ENCODE assay signal across 8 cellular contexts in the genomic region with DNA sequence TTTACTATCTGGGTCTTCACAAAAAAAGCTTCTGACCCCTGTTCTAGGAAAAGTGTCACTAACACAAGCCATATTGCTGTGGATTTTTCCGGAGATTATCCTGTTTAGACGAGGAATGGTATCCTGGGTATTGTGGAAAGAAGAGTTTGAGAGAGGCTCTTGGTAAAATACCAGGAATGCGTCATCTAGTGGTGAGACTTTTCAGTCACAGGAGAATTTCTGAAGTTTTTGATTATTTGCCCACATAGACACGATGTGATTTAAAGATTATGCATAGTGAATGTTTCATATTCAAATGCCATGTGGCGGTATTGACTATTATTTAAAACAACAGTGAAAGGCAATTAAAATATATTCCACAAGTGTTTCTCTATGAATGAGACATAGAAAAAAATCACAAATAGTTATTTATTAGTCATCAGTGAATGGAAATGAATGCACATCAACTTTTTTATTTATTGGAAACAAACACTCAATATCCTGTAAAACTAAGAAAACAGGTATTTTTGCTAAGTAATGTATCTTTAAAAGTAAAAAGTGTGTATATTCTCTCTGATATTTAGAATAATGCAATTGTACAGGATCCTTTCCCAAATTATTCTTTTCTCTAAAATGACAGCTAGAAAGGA. TPM values are rescaled to one million over a fixed set of nuclear protein-coding genes. Genes with fewer than 3 reads are reported as not detected.
DNase-seq lines count a peak whose midpoint lies in the region; ATAC-seq lines count a peak whose summit lies in the region.

No MANE protein-coding gene starts in this region.

- H3K9ac ChIP-seq in trophoblast cell (ENCODE audit: low read length) = no peak overlapping the region

- no peaks in the 10 kb centered on the region for H3K36me3 Mint-ChIP-seq in naive thymus-derived CD4-positive, alpha-beta T cell

- no peaks in the 10 kb centered on the region for H3K4me1 Mint-ChIP-seq in naive thymus-derived CD4-positive, alpha-beta T cell

- no CpG with 5 or more reads among the region's 5 CpGs for WGBS in trophoblast cell (ENCODE audit: extremely low coverage, insufficient coverage, insufficient read length)

- peak; percentile 21 for DNase-seq in GM04504 (ENCODE audit: low read depth)
- peak; percentile 34 for DNase-seq in NCI-H69 (lab: John Stamatoyannopoulos, UW)
- peak; percentile 12 to 80 for DNase-seq in trophoblast cell
- no peak for DNase-seq in naive thymus-derived CD4-positive, alpha-beta T cell
- no peak for DNase-seq in SHP77 treated with DMSO at 0.1 percent for 48 hours (lab: John Stamatoyannopoulos, UW)

- ATAC-seq in esophagus mucosa (peak; percentile 41), HG03521 (IDR thresholded peaks at IDR 0.05; ENCODE audit: unreplicated experiment) (no peak), GM18861 (IDR thresholded peaks at IDR 0.05; ENCODE audit: unreplicated experiment) (no peak)
- no peak for ATAC-seq in naive thymus-derived CD4-positive, alpha-beta T cell

- no peak overlapping the region for H3K27ac ChIP-seq in trophoblast cell (ENCODE audit: low read depth, low read length)
- no peak overlapping the region for H3K27ac ChIP-seq in naive thymus-derived CD4-positive, alpha-beta T cell (ENCODE audit: low read depth, low read length)

- H3K4me2 ChIP-seq in trophoblast cell (ENCODE audit: low read length) = no peak overlapping the region

- H2AFZ ChIP-seq in trophoblast cell (ENCODE audit: insufficient read depth, low read length, poor library complexity) = no peak overlapping the region

- peaks cover 1% of the 10 kb centered on the region for H3K9me3 ChIP-seq in trophoblast cell (ENCODE audit: insufficient read depth, low read depth, low read length)
- H3K9me3 ChIP-seq in naive thymus-derived CD4-positive, alpha-beta T cell (ENCODE audit: control insufficient read depth in 2 of 3, low read length in 3 of 3) = no peaks in the 10 kb centered on the region

- CTCF ChIA-PET in naive thymus-derived CD4-positive, alpha-beta T cell (lab: Charles Lee) = interaction anchor here (0.9 kb wide), 1 partner anchor 857 kb away, joined by 3 read pairs; no protein-coding TSS in a partner anchor

- H4K91ac ChIP-seq in trophoblast cell (ENCODE audit: low read depth, low read length) = no peak overlapping the region

- no peak overlapping the region for H4K12ac ChIP-seq in trophoblast cell (ENCODE audit: low read depth, low read length)

- H2AK5ac ChIP-seq in trophoblast cell (ENCODE audit: low read length) = no peak overlapping the region

- no peak overlapping the region for H3K14ac ChIP-seq in trophoblast cell (ENCODE audit: low read length)

- peaks cover 13 to 34% (median 21%) of the 10 kb centered on the region in 5 donors for H3K27me3 Mint-ChIP-seq in naive thymus-derived CD4-positive, alpha-beta T cell

- H3K36me3 ChIP-seq in trophoblast cell (ENCODE audit: control insufficient read depth in 1 of 2, insufficient read depth in 2 of 2, low read length in 2 of 2) = no peaks in the 10 kb centered on the region
- no peaks in the 10 kb centered on the region for H3K36me3 ChIP-seq in naive thymus-derived CD4-positive, alpha-beta T cell (ENCODE audit: control insufficient read depth in 2 of 3, insufficient read depth in 3 of 3, low read length in 3 of 3)

- no peak overlapping the region for H3K4me3 Mint-ChIP-seq in naive thymus-derived CD4-positive, alpha-beta T cell

- H3K18ac ChIP-seq in trophoblast cell (ENCODE audit: low read length) = no peak overlapping the region

- no peak overlapping the region for H2BK5ac ChIP-seq in trophoblast cell (ENCODE audit: low read depth, low read length, poor library complexity)

- H3K23ac ChIP-seq in trophoblast cell (ENCODE audit: low read length) = no peak overlapping the region

- H3K4me3 ChIP-seq in trophoblast cell (ENCODE audit: low read depth, low read length) = no peak overlapping the region
- H3K4me3 ChIP-seq in naive thymus-derived CD4-positive, alpha-beta T cell (ENCODE audit: low read length) = no peak overlapping the region

- H4K8ac ChIP-seq in trophoblast cell (ENCODE audit: low read depth, low read length) = no peak overlapping the region

- intact Hi-C loops in naive thymus-derived CD4-positive, alpha-beta T cell (cut with micrococcal nuclease) = loop anchor here in 1 of 2 donors (1.0 kb wide), 1 partner anchor 172 kb away; no protein-coding TSS in a partner anchor

- POLR2A ChIA-PET in naive thymus-derived CD4-positive, alpha-beta T cell (lab: Charles Lee) = no interaction called here

- H3K9me3 Mint-ChIP-seq in naive thymus-derived CD4-positive, alpha-beta T cell = no peaks in the 10 kb centered on the region

- no peak overlapping the region for H3K27ac Mint-ChIP-seq in naive thymus-derived CD4-positive, alpha-beta T cell

- H3K79me2 ChIP-seq in trophoblast cell (ENCODE audit: control insufficient read depth, insufficient read depth, low read length, poor library complexity) = no peaks in the 10 kb centered on the region

- H3K79me1 ChIP-seq in trophoblast cell (ENCODE audit: low read length) = no peaks in the 10 kb centered on the region

- H2BK12ac ChIP-seq in trophoblast cell (ENCODE audit: low read length) = no peak overlapping the region

- no peaks in the 10 kb centered on the region for H3K4me1 ChIP-seq in trophoblast cell (ENCODE audit: control insufficient read depth in 1 of 2, insufficient read depth in 2 of 2, low read length in 2 of 2)
- H3K4me1 ChIP-seq in naive thymus-derived CD4-positive, alpha-beta T cell (ENCODE audit: control insufficient read depth in 2 of 2, insufficient read depth in 2 of 2, low read length in 2 of 2) = no peaks in the 10 kb centered on the region

- no peak overlapping the region for H3K4ac ChIP-seq in trophoblast cell (ENCODE audit: low read depth, low read length)

- no peaks in the 10 kb centered on the region for H3K27me3 ChIP-seq in trophoblast cell (ENCODE audit: insufficient read depth, low read length)
- H3K27me3 ChIP-seq in naive thymus-derived CD4-positive, alpha-beta T cell (ENCODE audit: control insufficient read depth in 2 of 2, insufficient read depth in 2 of 2, low read length in 2 of 2) = no peaks in the 10 kb centered on the region

- H2BK120ac ChIP-seq in trophoblast cell (ENCODE audit: insufficient read depth, low read length, poor library complexity) = no peak overlapping the region

RNA-seq across cellular contexts. Expression of gene KRT28, which starts 7.8 kb away (rescaled TPM):
- not detected for total RNA-seq in esophagus mucosa
- not detected in 2 replicates for polyA plus RNA-seq in trophoblast cell (2013)
- total RNA-seq in naive thymus-derived CD4-positive, alpha-beta T cell = not detected
- not detected for polyA plus RNA-seq in naive thymus-derived CD4-positive, alpha-beta T cell

RNA-seq across cellular contexts. Expression of gene KRT27, which starts 9.6 kb away (rescaled TPM):
- not detected for total RNA-seq in esophagus mucosa
- not detected in 2 replicates for polyA plus RNA-seq in trophoblast cell (2013)
- total RNA-seq in naive thymus-derived CD4-positive, alpha-beta T cell = not detected
- polyA plus RNA-seq in naive thymus-derived CD4-positive, alpha-beta T cell = not detected

RNA-seq across cellular contexts. Expression of gene KRT26, which starts 19.9 kb away (rescaled TPM):
- not detected for total RNA-seq in esophagus mucosa
- polyA plus RNA-seq in trophoblast cell (2013) = not detected in 2 replicates
- not detected for total RNA-seq in naive thymus-derived CD4-positive, alpha-beta T cell
- not detected for polyA plus RNA-seq in naive thymus-derived CD4-positive, alpha-beta T cell

RNA-seq across cellular contexts. Expression of gene KRT10, which starts 30.5 kb away (rescaled TPM):
- total RNA-seq in esophagus mucosa = 50.3 TPM
- polyA plus RNA-seq in trophoblast cell (2013) = 41.4 and 42.2 TPM in 2 replicates
- 10 to 100 TPM; 23.8 to 43.4 (median 35.3) TPM for total RNA-seq in naive thymus-derived CD4-positive, alpha-beta T cell
- polyA plus RNA-seq in naive thymus-derived CD4-positive, alpha-beta T cell = 100 to 1,000 TPM; 143 to 189 TPM

RNA-seq across cellular contexts. Expression of gene KRT25, which starts 36.8 kb away (rescaled TPM):
- total RNA-seq in esophagus mucosa = not detected
- not detected in 2 replicates for polyA plus RNA-seq in trophoblast cell (2013)
- not detected for total RNA-seq in naive thymus-derived CD4-positive, alpha-beta T cell
- not detected for polyA plus RNA-seq in naive thymus-derived CD4-positive, alpha-beta T cell

Comparison
In these comparisons a context has a peak if more than half of its experiments do, and no peak if none do; other contexts are left out.
1. DNase-seq: peak in GM04504 (single experiment), NCI-H69 (single experiment) and trophoblast cell (2 of 2); none in naive thymus-derived CD4-positive, alpha-beta T cell (0 of 9) and SHP77 treated with DMSO at 0.1 percent for 48 hours (single experiment).